In the genomic region with DNA sequence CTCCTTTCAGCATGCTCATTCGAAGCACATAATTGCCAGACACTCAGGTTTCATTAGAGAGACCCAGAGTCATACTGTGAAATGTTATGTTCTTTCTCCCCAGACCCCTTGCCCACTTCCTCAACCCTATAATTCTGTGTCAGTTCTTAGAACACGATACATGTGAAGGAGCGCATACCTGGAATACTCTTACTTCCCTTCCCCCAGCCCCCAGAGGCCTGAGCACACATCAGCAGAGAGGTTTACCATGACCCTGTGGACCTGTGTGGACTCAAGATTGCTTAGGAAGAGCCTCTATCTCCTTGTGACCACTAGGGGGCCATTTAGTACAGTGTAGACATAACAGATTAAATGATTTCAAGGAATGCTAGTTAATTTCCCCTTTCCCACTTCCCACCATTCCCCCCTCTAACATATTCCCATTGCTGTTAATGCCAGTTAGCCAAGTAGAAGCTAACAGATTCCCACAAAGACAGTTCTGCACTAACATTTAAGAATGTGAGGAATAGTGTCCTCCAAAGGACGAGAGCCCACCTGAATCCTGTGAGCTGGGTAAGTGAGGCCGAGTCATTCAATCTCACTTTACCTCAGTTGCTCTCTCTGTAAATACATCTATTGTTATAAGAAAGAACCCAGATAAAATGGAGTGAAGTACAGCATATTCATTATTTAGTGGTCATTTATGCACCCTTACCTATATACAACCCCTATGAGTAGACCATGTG, we compare ENCODE assay signal across 1 cellular context.
TF ChIP-seq lines count a peak whose summit lies in the region.

No MANE protein-coding gene starts in this region.

TF ChIP-seq in A549, 52 proteins besides CTCF, POLR2A, EP300 and RAD21 (continued from another document):
- TF ChIP-seq, protein P1, sequence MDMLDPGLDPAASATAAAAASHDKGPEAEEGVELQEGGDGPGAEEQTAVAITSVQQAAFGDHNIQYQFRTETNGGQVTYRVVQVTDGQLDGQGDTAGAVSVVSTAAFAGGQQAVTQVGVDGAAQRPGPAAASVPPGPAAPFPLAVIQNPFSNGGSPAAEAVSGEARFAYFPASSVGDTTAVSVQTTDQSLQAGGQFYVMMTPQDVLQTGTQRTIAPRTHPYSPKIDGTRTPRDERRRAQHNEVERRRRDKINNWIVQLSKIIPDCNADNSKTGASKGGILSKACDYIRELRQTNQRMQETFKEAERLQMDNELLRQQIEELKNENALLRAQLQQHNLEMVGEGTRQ (IDR thresholded peaks at IDR 0.05) = no peak
TF ChIP-seq in A549: peak in this region for 0.
